Comparison of ENCODE assay signal across 8 cellular contexts in genomic region chr11:119727523-119728081, GRCh38. TPM values are rescaled to one million over a fixed set of nuclear protein-coding genes. Genes with fewer than 3 reads are reported as not detected.
DNase-seq lines count a peak whose midpoint lies in the region; ATAC-seq and TF ChIP-seq lines count a peak whose summit lies in the region.

No MANE protein-coding gene starts in this region.

- peaks cover 15 to 23% of the 10 kb centered on the region in 2 donors for H3K27me3 Mint-ChIP-seq in effector memory CD8-positive, alpha-beta T cell

- H3K9ac ChIP-seq in mucosa of rectum (ENCODE audit: low read depth in 1 of 2, low read length in 2 of 2): peak overlapping the region; percentile 63 to 88

- H3K36me3 ChIP-seq in SJSA1 (no peaks in the 10 kb centered on the region), mucosa of rectum (ENCODE audit: control insufficient read depth in 2 of 2, insufficient read depth in 2 of 2, low read length in 2 of 2) (no peaks in the 10 kb centered on the region)

- H3K27ac ChIP-seq in SJSA1 (no peak overlapping the region), mucosa of rectum (ENCODE audit: low read depth in 2 of 2, low read length in 2 of 2) (peak overlapping the region; percentile 85 to 86)

- H3K9me3 ChIP-seq in SJSA1 (replicated peaks) (no peaks in the 10 kb centered on the region), mucosa of rectum (ENCODE audit: control insufficient read depth in 2 of 2, low read length in 2 of 2) (no peaks in the 10 kb centered on the region)

- H3K4me3 Mint-ChIP-seq in effector memory CD8-positive, alpha-beta T cell: peak overlapping the region; percentile 92

- H3K27ac Mint-ChIP-seq in effector memory CD8-positive, alpha-beta T cell: peak overlapping the region; percentile 28 to 53

- ATAC-seq in effector memory CD8-positive, alpha-beta T cell (replicated peaks): no peak
- no peak for ATAC-seq in HG02798 (IDR thresholded peaks at IDR 0.05; ENCODE audit: poor library complexity, unreplicated experiment)
- ATAC-seq in HG02588 (IDR thresholded peaks at IDR 0.05; ENCODE audit: unreplicated experiment): no peak
- no peak for ATAC-seq in HG03565 (IDR thresholded peaks at IDR 0.05; ENCODE audit: unreplicated experiment)

- DNase-seq in 8988T: peak; percentile 85
- no peak for DNase-seq in GM12864 (ENCODE audit: low read depth)
- DNase-seq in SJSA1 (ENCODE audit: low read depth in 1 of 2, low spot score in 2 of 2): peak in 1 of 2 experiments; percentile 2
- DNase-seq in effector memory CD8-positive, alpha-beta T cell: peak in 2 of 3 experiments; percentile 8 to 18

- H3K4me1 ChIP-seq in SJSA1 (replicated peaks) (peaks cover 10% of the 10 kb centered on the region), mucosa of rectum (ENCODE audit: control insufficient read depth in 2 of 2, insufficient read depth in 2 of 2, low read length in 2 of 2) (peaks cover 36 to 47% of the 10 kb centered on the region in 2 donors)

- no peaks in the 10 kb centered on the region for H3K9me3 Mint-ChIP-seq in effector memory CD8-positive, alpha-beta T cell

- peaks cover 5 to 19% of the 10 kb centered on the region in 2 donors for H3K4me1 Mint-ChIP-seq in effector memory CD8-positive, alpha-beta T cell (ENCODE audit: low read depth in 2 of 2)

- peaks cover 9% of the 10 kb centered on the region for H3K36me3 Mint-ChIP-seq in effector memory CD8-positive, alpha-beta T cell (ENCODE audit: insufficient read depth)

- peak overlapping the region; percentile 66 for H3K4me3 ChIP-seq in GM12864 (ENCODE audit: low read depth, low read length)
- peak overlapping the region; percentile 62 for H3K4me3 ChIP-seq in SJSA1
- H3K4me3 ChIP-seq in mucosa of rectum (ENCODE audit: low read length in 2 of 2): peak overlapping the region; percentile 86 to 87

- H3K27me3 ChIP-seq in SJSA1 (replicated peaks) (no peaks in the 10 kb centered on the region), mucosa of rectum (ENCODE audit: control insufficient read depth in 2 of 2, insufficient read depth in 2 of 2, low read length in 2 of 2) (no peaks in the 10 kb centered on the region)

- peak; percentile 26 for TF ChIP-seq CTCF in GM12864 (IDR thresholded peaks at IDR 0.05; ENCODE audit: low read depth, low read length, missing control alignments)

RNA-seq across cellular contexts. Expression of gene NECTIN1, which starts 1.4 kb away (rescaled TPM):
- total RNA-seq in SJSA1 (2014; rRNA removed; shearing (Covaris generic)): 1.3 and 2.3 TPM in 2 replicates
